Comparison of ENCODE assay signal across 25 cellular contexts in genomic region chr13:67277581-67277980, GRCh38. TPM values are rescaled to one million over a fixed set of nuclear protein-coding genes. Genes with fewer than 3 reads are reported as not detected.
DNase-seq lines count a peak whose midpoint lies in the region; ATAC-seq and TF ChIP-seq lines count a peak whose summit lies in the region.
"Had no signal": no experiment of that assay in that cellular context is flagged by ENCODE, and none has a peak within 500 bp of the region (broad histone marks: within the 10 kb centered on the region; RNA-seq: fewer than 3 reads in every experiment).

No MANE protein-coding gene starts in this region.

- H3K9ac ChIP-seq in GM23248, result no peak overlapping the region
- H3K9ac ChIP-seq: BLaER1 had no signal

- H3K27ac Mint-ChIP-seq in osteocyte (ENCODE audit: unreplicated experiment), result peak overlapping the region; percentile 43
- H3K27ac Mint-ChIP-seq: CD4-positive, alpha-beta T cell had no signal

- no peaks in the 10 kb centered on the region for H3K36me3 ChIP-seq in GM23248 (ENCODE audit: low read depth)
- no peaks in the 10 kb centered on the region for H3K36me3 ChIP-seq in RWPE2 (ENCODE audit: low read depth)
- H3K36me3 ChIP-seq: BLaER1, SJSA1 had no signal

- H3K4me3 Mint-ChIP-seq in osteocyte (ENCODE audit: unreplicated experiment), result no peak overlapping the region
- H3K4me3 Mint-ChIP-seq: CD4-positive, alpha-beta T cell had no signal

- H3K36me3 Mint-ChIP-seq in osteocyte (ENCODE audit: unreplicated experiment), result no peaks in the 10 kb centered on the region

- 8 to 11% methylated on average over 1 of the region's 1 CpG for WGBS in GM23248 (ENCODE audit: low coverage in 1 of 2, low lambda C conversion rate in 2 of 2, missing lambda C conversion rate in 2 of 2), 2 experiments

- peak; percentile 42; the same call in 1 of the 3 replicates for ATAC-seq in RWPE2 (ENCODE audit: low read depth)
- ATAC-seq: HepG2, K562, Right ventricle myocardium inferior had no signal

- TF ChIP-seq CTCF in RWPE2 (IDR thresholded peaks at IDR 0.05; ENCODE audit: poor library complexity, severe bottlenecking), result no peak
- no peak for TF ChIP-seq CTCF in epithelial cell of esophagus (IDR thresholded peaks at IDR 0.05; ENCODE audit: insufficient read depth, low read depth, low read length, missing control alignments)
- no peak for TF ChIP-seq CTCF in osteocyte (IDR thresholded peaks at IDR 0.05)

- H3K4me1 ChIP-seq in GM23248 (ENCODE audit: insufficient read depth) (no peaks in the 10 kb centered on the region), RWPE2 (ENCODE audit: insufficient read depth, poor library complexity, severe bottlenecking) (peaks cover 11% of the 10 kb centered on the region)
- H3K4me1 ChIP-seq: BLaER1, Caco-2, SJSA1 had no signal

- no peaks in the 10 kb centered on the region for H3F3A ChIP-seq in GM23248 (ENCODE audit: insufficient read depth)

- H3K4me1 Mint-ChIP-seq in osteocyte (ENCODE audit: unreplicated experiment), result peaks cover 13% of the 10 kb centered on the region

- H3K27me3 Mint-ChIP-seq in osteocyte (ENCODE audit: unreplicated experiment), result no peaks in the 10 kb centered on the region
- H3K27me3 Mint-ChIP-seq: CD4-positive, alpha-beta T cell had no signal

- no peak overlapping the region for H3K4me3 ChIP-seq in GM23248
- no peak overlapping the region for H3K4me3 ChIP-seq in RWPE2 (ENCODE audit: severe bottlenecking)
- no peak overlapping the region for H3K4me3 ChIP-seq in epithelial cell of esophagus (ENCODE audit: low read length)
- H3K4me3 ChIP-seq: BLaER1, K562, SJSA1 had no signal

- H3K9me3 Mint-ChIP-seq in osteocyte (ENCODE audit: unreplicated experiment), result no peaks in the 10 kb centered on the region

- H3K79me2 ChIP-seq in GM23248 (ENCODE audit: insufficient read depth), result no peaks in the 10 kb centered on the region

- H3K27ac ChIP-seq in GM23248 (no peak overlapping the region), RWPE2 (ENCODE audit: poor library complexity, severe bottlenecking) (peak overlapping the region; percentile 60)
- H3K27ac ChIP-seq: BLaER1, HL-60, SJSA1 had no signal

- in situ Hi-C loops in GM23248 (cut with MboI), result no loop called here

- no peak overlapping the region for H2AFZ ChIP-seq in GM23248

- no peaks in the 10 kb centered on the region for H3K9me2 ChIP-seq in GM23248 (ENCODE audit: insufficient read depth)

- H3K4me2 ChIP-seq in GM23248 (ENCODE audit: unreplicated experiment), result peak overlapping the region; percentile 9
- H3K4me2 ChIP-seq: BLaER1 had no signal

- no peaks in the 10 kb centered on the region for H4K20me1 ChIP-seq in GM23248 (ENCODE audit: insufficient read depth)
- H4K20me1 ChIP-seq: BLaER1 had no signal

- H3K9me3 ChIP-seq in GM23248 (ENCODE audit: low read depth) (no peaks in the 10 kb centered on the region), RWPE2 (ENCODE audit: severe bottlenecking) (no peaks in the 10 kb centered on the region)
- H3K9me3 ChIP-seq: BLaER1, Caco-2, SJSA1 had no signal

- H3K27me3 ChIP-seq in GM23248 (replicated peaks; ENCODE audit: insufficient read depth), result no peaks in the 10 kb centered on the region
- no peaks in the 10 kb centered on the region for H3K27me3 ChIP-seq in RWPE2 (ENCODE audit: insufficient read depth, poor library complexity, severe bottlenecking)
- H3K27me3 ChIP-seq: BLaER1, SJSA1 had no signal

- DNase-seq in GM23248, result no peak
- no peak for DNase-seq in RWPE2 (ENCODE audit: low spot score)
- peak; percentile 22 for DNase-seq in epithelial cell of esophagus (ENCODE audit: low read depth)
- no peak for DNase-seq in osteocyte (ENCODE audit: extremely low spot score, unreplicated experiment)
- DNase-seq in NCI-H146 treated with DMSO at 0.1 percent for 48 hours (lab: John Stamatoyannopoulos, UW; ENCODE audit: unreplicated experiment), result no peak
- DNase-seq in NCI-H2171 (lab: John Stamatoyannopoulos, UW), result no peak
- DNase-seq in GM19240 (ENCODE audit: insufficient read length, low spot score), result no peak
- DNase-seq: ACHN; Caco-2; CD4-positive, alpha-beta T cell; DMS79 treated with DMSO at 0.1 percent for 48 hours; GOT3; MM.1S; NCI-H1092; NCI-H1436 treated with DMSO at 0.1 percent for 48 hours; NCI-H2029 treated with DMSO at 0.1 percent for 48 hours; NCI-H774; SW 1271 had no signal

RNA-seq across cellular contexts. Expression of gene PCDH9, which starts 47.4 kb away (rescaled TPM):
- 0.76 and 1.4 TPM in 2 replicates for total RNA-seq in GM23248 (2014; rRNA removed; shearing (Covaris generic))
- 0.39 and 0.56 TPM in 2 replicates for polyA plus RNA-seq in GM23248 (2016; fragmentation: Nextera tagmentation; extraction: Ambion mirVana)
- total RNA-seq in osteocyte, result 33.8 and 34.6 TPM in 2 replicates
- total RNA-seq: HT-29 had no signal
- polyA plus RNA-seq: HepG2 had no signal

Comparison
In these comparisons a context has a peak if more than half of its experiments do, and no peak if none do; other contexts are left out.
1. RNA of gene PCDH9, which starts 47.4 kb away (total RNA-seq): 33.8 to 34.6 TPM in osteocyte; 0.76 to 1.4 TPM in GM23248; every median in the first group is over 10 times any median in the second.